8 cellular contexts compared by ENCODE assay signal in genomic region chr1:110003747-110004428, GRCh38. TPM values are rescaled to one million over a fixed set of nuclear protein-coding genes. Genes with fewer than 3 reads are reported as not detected.
A peak's percentile ranks its signal among the peaks of the same experiment; 100 is the strongest.
DNase-seq lines count a peak whose midpoint lies in the region; ATAC-seq and TF ChIP-seq lines count a peak whose summit lies in the region.

No MANE protein-coding gene starts in this region.

- no peak for TF ChIP-seq POLR2A in spleen (IDR thresholded peaks at IDR 0.05)

- DNase-seq in NCI-H2227 (lab: John Stamatoyannopoulos, UW; ENCODE audit: unreplicated experiment): peak; percentile 17
- DNase-seq in NCI-H2227 treated with DMSO at 0.1 percent for 48 hours (lab: John Stamatoyannopoulos, UW): no peak
- peak; percentile 61 to 87 for DNase-seq in ascending aorta (ENCODE audit: low spot score in 2 of 2)
- DNase-seq in iPS-NIHi11 (ENCODE audit: low spot score): peak; percentile 59
- no peak for DNase-seq in spleen
- DNase-seq in NCI-H1048 (lab: John Stamatoyannopoulos, UW): no peak

- TF ChIP-seq CTCF in OCI-LY3 (IDR thresholded peaks at IDR 0.05; ENCODE audit: low read depth, low read length) (no peak), ascending aorta (IDR thresholded peaks at IDR 0.05) (no peak), spleen (IDR thresholded peaks at IDR 0.05 in 8 of 11, conservative IDR thresholded peaks at IDR 0.05 in 3 of 11) (no peak)

- WGBS in spleen, 5 donors: 29 to 43% (median 40%) methylated on average over 8 of the region's 8 CpGs

- H3K9ac ChIP-seq in OCI-LY3 (ENCODE audit: low read length): no peak overlapping the region

- no peak overlapping the region for H2AFZ ChIP-seq in OCI-LY3 (ENCODE audit: low read depth, low read length)

- H3K27ac ChIP-seq in OCI-LY3 (ENCODE audit: low read length): no peak overlapping the region
- peak overlapping the region; percentile 59 to 61 for H3K27ac ChIP-seq in ascending aorta
- peak overlapping the region in 7 of 8 donors; percentile 9 to 64 (median 44) for H3K27ac ChIP-seq in spleen

- peak overlapping the region; percentile 29 for H3K4me2 ChIP-seq in OCI-LY3 (ENCODE audit: low read length)

- H3K36me3 ChIP-seq in OCI-LY3 (replicated peaks; ENCODE audit: low read depth, low read length): no peaks in the 10 kb centered on the region
- peaks cover 0 to 2% of the 10 kb centered on the region in 2 donors for H3K36me3 ChIP-seq in ascending aorta
- peaks cover 0 to 8% (median 2%) of the 10 kb centered on the region in 6 donors for H3K36me3 ChIP-seq in spleen

- peak; percentile 56 for ATAC-seq in HG02970 (IDR thresholded peaks at IDR 0.05; ENCODE audit: low FRiP score, unreplicated experiment)

- H3K4me1 ChIP-seq in OCI-LY3 (ENCODE audit: low read length) (peaks cover 18% of the 10 kb centered on the region), ascending aorta (peaks cover 0 to 18% of the 10 kb centered on the region in 2 donors), spleen (peaks cover 7 to 49% (median 26%) of the 10 kb centered on the region in 6 donors)

- H3K4me3 ChIP-seq in OCI-LY3 (ENCODE audit: low read length): no peak overlapping the region
- peak overlapping the region in 1 of 2 donors; percentile 12 for H3K4me3 ChIP-seq in ascending aorta
- H3K4me3 ChIP-seq in spleen: no peak overlapping the region

- intact Hi-C loops in ascending aorta (cut with DNase I) (no loop called here), spleen (cut with DNase I; ENCODE audit: low total_unique reads) (no loop called here)

- H3K79me2 ChIP-seq in OCI-LY3 (ENCODE audit: low read length): peaks cover 5% of the 10 kb centered on the region; the same call in 1 of the 2 replicates

- no peaks in the 10 kb centered on the region for H3K9me3 ChIP-seq in OCI-LY3 (ENCODE audit: insufficient read depth, low read length)
- no peaks in the 10 kb centered on the region for H3K9me3 ChIP-seq in ascending aorta
- no peaks in the 10 kb centered on the region for H3K9me3 ChIP-seq in spleen

- H3K27me3 ChIP-seq in OCI-LY3 (ENCODE audit: low read depth, low read length) (no peaks in the 10 kb centered on the region), ascending aorta (no peaks in the 10 kb centered on the region), spleen (replicated peaks in 1 of 7) (no peaks in the 10 kb centered on the region)

- H4K20me1 ChIP-seq in OCI-LY3 (ENCODE audit: insufficient read depth, low read length): no peaks in the 10 kb centered on the region

RNA-seq across cellular contexts. Expression of gene AHCYL1, which starts 19.3 kb away (rescaled TPM):
- total RNA-seq in ascending aorta (49.1 TPM), spleen (10 to 100 TPM; 47.1 to 65.3 (median 52.7) TPM)
- polyA plus RNA-seq in spleen: 10 to 100 TPM; 16.2 to 29.9 (median 21.1) TPM

RNA-seq across cellular contexts. Expression of gene STRIP1, which starts 30.5 kb away (rescaled TPM):
- 20.0 TPM for total RNA-seq in ascending aorta
- total RNA-seq in spleen: 10 to 100 TPM; 46.0 to 98.7 (median 61.6) TPM
- polyA plus RNA-seq in spleen: 10 to 100 TPM; 11.8 to 25.6 (median 17.2) TPM

Comparison
In these comparisons a context has a peak if more than half of its experiments do, and no peak if none do; other contexts are left out.
1. DNase-seq: peak in NCI-H2227 (single experiment), ascending aorta (2 of 2) and iPS-NIHi11 (single experiment); none in NCI-H2227 treated with DMSO at 0.1 percent for 48 hours (single experiment), spleen (single experiment) and NCI-H1048 (single experiment).